Comparison of ENCODE assay signal across 8 cellular contexts in genomic region chr17:19004601-19005441, GRCh38. TPM values are rescaled to one million over a fixed set of nuclear protein-coding genes. Genes with fewer than 3 reads are reported as not detected.
DNase-seq lines count a peak whose midpoint lies in the region; ATAC-seq lines count a peak whose summit lies in the region.

FAM83G (minus strand) TSS chr17:19004764; CDS start chr17:19004041, 723 bp downstream.

- ATAC-seq in GM21825 (IDR thresholded peaks at IDR 0.05; ENCODE audit: unreplicated experiment): peak; percentile 63

- peak; percentile 66 for DNase-seq in ELF-1 (ENCODE audit: low read depth, low spot score)
- DNase-seq in MG63: peak; percentile 81
- peak; percentile 80 to 85 (median 84) for DNase-seq in activated CD4-positive, CD25-positive, alpha-beta regulatory T cell (lab: John Stamatoyannopoulos, UW)
- DNase-seq in central memory CD4-positive, alpha-beta T cell: peak; percentile 82
- DNase-seq in left kidney (ENCODE audit: low read depth, low spot score): peak; percentile 71
- DNase-seq in stimulated activated CD4-positive, alpha-beta T cell treated with anti-CD3 and anti-CD28 coated beads, Interleukin-4, amount 100 ng/mL, for 48 hours (ENCODE audit: low read depth in 2 of 2): peak; percentile 82 to 89
- DNase-seq in HPDE6-E6E7 (ENCODE audit: extremely low spot score): no peak

- no peaks in the 10 kb centered on the region for H3K36me3 ChIP-seq in MG63

- H3K27me3 ChIP-seq in MG63: no peaks in the 10 kb centered on the region

- 0 out of 2 replicates have a peak, but pooled peaks cover 2% of the 10 kb centered on the region for H3K9me3 ChIP-seq in MG63

- peak within 1 kb of the TSS; percentile 56 for H3K4me3 ChIP-seq in MG63

RNA-seq across cellular contexts. Expression of gene FAM83G, which starts in this region (rescaled TPM):
- total RNA-seq in MG63 (2014; rRNA removed; shearing (Covaris generic); ENCODE audit: low replicate concordance): 4.7 and 4.9 TPM in 2 replicates
